Comparison of ENCODE assay signal across 11 cellular contexts in the genomic region with DNA sequence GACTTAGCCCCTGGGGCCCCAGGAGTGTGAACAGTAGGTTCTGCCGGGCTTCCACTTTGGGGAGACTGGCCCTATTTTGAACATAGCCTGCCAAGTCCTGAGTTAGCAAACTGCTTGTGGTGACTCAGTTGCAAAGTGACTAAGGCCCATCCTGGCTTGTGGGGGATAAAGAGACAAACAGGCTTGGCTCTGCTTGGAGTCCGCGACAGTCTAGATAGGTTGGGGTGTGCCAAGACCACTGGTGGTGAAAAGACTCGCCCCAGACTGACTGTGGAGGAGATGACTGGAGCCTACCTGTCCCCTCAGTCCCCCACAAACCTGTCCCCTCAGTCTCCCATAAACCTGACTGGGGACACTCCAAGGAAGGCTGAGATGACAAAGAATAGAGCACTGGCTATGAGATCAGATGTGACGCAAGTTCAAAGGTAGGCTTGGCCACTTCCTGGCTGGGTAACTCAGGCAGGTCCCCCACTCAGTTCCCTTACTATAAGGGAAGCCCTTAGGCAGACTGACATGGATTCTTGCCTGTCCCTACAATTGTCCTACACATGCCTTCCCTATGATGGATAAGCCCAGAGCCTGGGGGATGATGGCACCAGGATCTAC. TPM values are rescaled to one million over a fixed set of nuclear protein-coding genes. Genes with fewer than 3 reads are reported as not detected.
DNase-seq lines count a peak whose midpoint lies in the region; ATAC-seq and TF ChIP-seq lines count a peak whose summit lies in the region.
"Had no signal": no experiment of that assay in that cellular context is flagged by ENCODE, and none has a peak within 500 bp of the region (broad histone marks: within the 10 kb centered on the region; RNA-seq: fewer than 3 reads in every experiment).

No MANE protein-coding gene starts in this region.

- no peaks in the 10 kb centered on the region for H3K36me3 ChIP-seq in BJ (ENCODE audit: control insufficient read depth, insufficient read depth, low read length)
- H3K36me3 ChIP-seq: upper lobe of left lung had no signal

- H3K9me3 ChIP-seq in T-helper 17 cell (ENCODE audit: control insufficient read depth, low read length, poor library complexity, severe bottlenecking), result no peaks in the 10 kb centered on the region
- H3K9me3 ChIP-seq: upper lobe of left lung had no signal

- peak overlapping the region; percentile 79 for H3K27ac Mint-ChIP-seq in activated T-helper 2 cell treated with anti-CD3 and anti-CD28 coated beads, Interferon-gamma antibody, Interleukin-2, Interleukin-4, amounts not matched to agents 10 μg/mL and 5 μg/mL and 100 μg/mL, durations not matched to agents 14 hours and 24 hours and 36 hours
- H3K27ac Mint-ChIP-seq in T-helper 17 cell, result no peak overlapping the region
- H3K27ac Mint-ChIP-seq: mesothelial cell of epicardium had no signal

- ATAC-seq in HG03159 (IDR thresholded peaks at IDR 0.05; ENCODE audit: unreplicated experiment) (no peak), T-helper 17 cell (no peak)

- H3K27me3 ChIP-seq in BJ (ENCODE audit: control insufficient read depth, insufficient read depth, low read length), result peaks cover 3% of the 10 kb centered on the region; the same call in 1 of the 2 replicates
- H3K27me3 ChIP-seq: upper lobe of left lung had no signal

- H3K27me3 Mint-ChIP-seq in activated T-helper 2 cell treated with anti-CD3 and anti-CD28 coated beads, Interferon-gamma antibody, Interleukin-2, Interleukin-4, amounts not matched to agents 10 μg/mL and 5 μg/mL and 100 μg/mL, durations not matched to agents 14 hours and 24 hours and 36 hours (ENCODE audit: low read depth), result peaks cover 14% of the 10 kb centered on the region
- H3K27me3 Mint-ChIP-seq in T-helper 17 cell, result peaks cover 52% of the 10 kb centered on the region

- H3K4me1 Mint-ChIP-seq in activated T-helper 2 cell treated with anti-CD3 and anti-CD28 coated beads, Interferon-gamma antibody, Interleukin-2, Interleukin-4, amounts not matched to agents 10 μg/mL and 5 μg/mL and 100 μg/mL, durations not matched to agents 14 hours and 24 hours and 36 hours (ENCODE audit: low read depth), result peaks cover 20% of the 10 kb centered on the region
- peaks cover 3% of the 10 kb centered on the region for H3K4me1 Mint-ChIP-seq in T-helper 17 cell
- H3K4me1 Mint-ChIP-seq: mesothelial cell of epicardium had no signal

- POLR2A ChIA-PET in BJ (lab: Charles Lee), result no interaction called here

- CTCF ChIA-PET in BJ (lab: Yijun Ruan, JAX), result interaction anchor here (2.9 to 4.8 kb wide), 2 partner anchors 9 to 18 kb away, joined by 13 to 34 read pairs; no protein-coding TSS in a partner anchor

- no peak overlapping the region for H3K4me3 Mint-ChIP-seq in activated T-helper 2 cell treated with anti-CD3 and anti-CD28 coated beads, Interferon-gamma antibody, Interleukin-2, Interleukin-4, amounts not matched to agents 10 μg/mL and 5 μg/mL and 100 μg/mL, durations not matched to agents 14 hours and 24 hours and 36 hours (ENCODE audit: low read depth)
- no peak overlapping the region for H3K4me3 Mint-ChIP-seq in T-helper 17 cell
- H3K4me3 Mint-ChIP-seq: mesothelial cell of epicardium had no signal

- no peaks in the 10 kb centered on the region for H3K36me3 Mint-ChIP-seq in activated T-helper 2 cell treated with anti-CD3 and anti-CD28 coated beads, Interferon-gamma antibody, Interleukin-2, Interleukin-4, amounts not matched to agents 10 μg/mL and 5 μg/mL and 100 μg/mL, durations not matched to agents 14 hours and 24 hours and 36 hours (ENCODE audit: low read depth)
- H3K36me3 Mint-ChIP-seq in T-helper 17 cell (ENCODE audit: low read depth), result peaks cover 3% of the 10 kb centered on the region
- H3K36me3 Mint-ChIP-seq: mesothelial cell of epicardium had no signal

- no peak for TF ChIP-seq CTCF in BJ (IDR thresholded peaks at IDR 0.05; ENCODE audit: insufficient read depth, low read depth, low read length)

- intact Hi-C loops in activated T-helper 2 cell treated with anti-CD3 and anti-CD28 coated beads, Interferon-gamma antibody, Interleukin-2, Interleukin-4, amounts not matched to agents 10 μg/mL and 5 μg/mL and 100 μg/mL, durations not matched to agents 14 hours and 24 hours and 36 hours (cut with micrococcal nuclease), result loop anchor here (1.0 kb wide), 1 partner anchor 8 kb away; no protein-coding TSS in a partner anchor

- H3K4me3 ChIP-seq in BJ (ENCODE audit: low read depth, low read length), result no peak overlapping the region
- H3K4me3 ChIP-seq: upper lobe of left lung had no signal

- DNase-seq in BJ (ENCODE audit: low read depth), result peak; percentile 16
- peak; percentile 63 for DNase-seq in HCEC 1CT
- peak; percentile 13 for DNase-seq in activated T-helper 2 cell treated with anti-CD3 and anti-CD28 coated beads, Interferon-gamma antibody, Interleukin-2, Interleukin-4, amounts not matched to agents 10 μg/mL and 5 μg/mL and 100 μg/mL, durations not matched to agents 14 hours and 24 hours and 36 hours (ENCODE audit: low spot score)
- peak; percentile 57 for DNase-seq in kidney tubule cell (ENCODE audit: low spot score)
- no peak for DNase-seq in globus pallidus (ENCODE audit: low spot score)
- no peak for DNase-seq in ecto neural progenitor cell (ENCODE audit: low spot score)
- no peak for DNase-seq in T-helper 17 cell
- DNase-seq: upper lobe of left lung had no signal

- no peaks in the 10 kb centered on the region for H3K9me3 Mint-ChIP-seq in activated T-helper 2 cell treated with anti-CD3 and anti-CD28 coated beads, Interferon-gamma antibody, Interleukin-2, Interleukin-4, amounts not matched to agents 10 μg/mL and 5 μg/mL and 100 μg/mL, durations not matched to agents 14 hours and 24 hours and 36 hours
- H3K9me3 Mint-ChIP-seq: mesothelial cell of epicardium had no signal

RNA-seq across cellular contexts. Expression of gene DNASE1L3, which starts 4.3 kb away (rescaled TPM):
- not detected in 2 replicates for polyA plus RNA-seq in BJ (2011; rRNA removed)
- polyA minus RNA-seq in BJ (2011; rRNA and poly(A)+ RNA removed), result not detected in 2 replicates
- not detected in 2 replicates for total RNA-seq in activated T-helper 2 cell treated with anti-CD3 and anti-CD28 coated beads, Interferon-gamma antibody, Interleukin-2, Interleukin-4, amounts not matched to agents 10 μg/mL and 5 μg/mL and 100 μg/mL, durations not matched to agents 14 hours and 24 hours and 36 hours
- under 1 TPM in 1 of 2 donors, not detected in 1; 0.65 TPM for total RNA-seq in T-helper 17 cell
- total RNA-seq: fibroblast of villous mesenchyme had no signal

RNA-seq across cellular contexts. Expression of gene ABHD6, which starts 31.1 kb away (rescaled TPM):
- 7.3 and 9.2 TPM in 2 replicates for polyA plus RNA-seq in BJ (2011; rRNA removed)
- 6.6 and 7.9 TPM in 2 replicates for polyA minus RNA-seq in BJ (2011; rRNA and poly(A)+ RNA removed)
- 26.4 and 28.2 TPM in 2 replicates for total RNA-seq in activated T-helper 2 cell treated with anti-CD3 and anti-CD28 coated beads, Interferon-gamma antibody, Interleukin-2, Interleukin-4, amounts not matched to agents 10 μg/mL and 5 μg/mL and 100 μg/mL, durations not matched to agents 14 hours and 24 hours and 36 hours
- 1 to 10 TPM; 2.1 to 2.9 TPM for total RNA-seq in T-helper 17 cell

Comparison
In these comparisons a context has a peak if more than half of its experiments do, and no peak if none do; other contexts are left out.
1. DNase-seq: peak in BJ (single experiment), HCEC 1CT (single experiment), activated T-helper 2 cell treated with anti-CD3 and anti-CD28 coated beads, Interferon-gamma antibody, Interleukin-2, Interleukin-4, amounts not matched to agents 10 μg/mL and 5 μg/mL and 100 μg/mL, durations not matched to agents 14 hours and 24 hours and 36 hours (single experiment) and kidney tubule cell (single experiment); none in globus pallidus (single experiment), ecto neural progenitor cell (single experiment) and T-helper 17 cell (0 of 3).